Comparison of ENCODE assay signal across 9 cellular contexts in genomic region chr3:69948246-69948862, GRCh38. TPM values are rescaled to one million over a fixed set of nuclear protein-coding genes. Genes with fewer than 3 reads are reported as not detected.
DNase-seq lines count a peak whose midpoint lies in the region; ATAC-seq, FAIRE-seq and TF ChIP-seq lines count a peak whose summit lies in the region.
"Had no signal": no experiment of that assay in that cellular context is flagged by ENCODE, and none has a peak within 500 bp of the region (broad histone marks: within the 10 kb centered on the region; RNA-seq: fewer than 3 reads in every experiment).

No MANE protein-coding gene starts in this region.

- POLR2A ChIA-PET in activated CD4-positive, alpha-beta T cell treated with anti-CD3 and anti-CD28 coated beads for 36 hours (lab: Charles Lee) = no interaction called here

- peak; percentile 39 for DNase-seq in CD1c-positive myeloid dendritic cell (ENCODE audit: extremely low spot score)
- DNase-seq in HL-60 (ENCODE audit: low read depth in 1 of 2, low spot score in 1 of 2) = no peak
- no peak for DNase-seq in upper lobe of left lung
- no peak for DNase-seq in activated CD4-positive, alpha-beta T cell treated with anti-CD3 and anti-CD28 coated beads for 36 hours

- H3K4me3 ChIP-seq in HL-60 (replicated peaks; ENCODE audit: insufficient read depth, low read length) (no peak overlapping the region), WI38 (ENCODE audit: low read depth, low read length) (no peak overlapping the region), upper lobe of left lung (no peak overlapping the region)

- no peak for TF ChIP-seq EP300 in upper lobe of left lung (IDR thresholded peaks at IDR 0.05)

- intact Hi-C loops in activated CD4-positive, alpha-beta T cell treated with anti-CD3 and anti-CD28 coated beads for 36 hours (cut with DNase I, micrococcal nuclease) = loop anchor here in 1 of 2 experiments (5.0 to 10.0 kb wide), 4 partner anchors 264 to 826 kb away; partner anchors contain the start of gene LMOD3

- H3K27me3 ChIP-seq in HL-60 (ENCODE audit: insufficient read depth, poor library complexity, severe bottlenecking) (no peaks in the 10 kb centered on the region), upper lobe of left lung (no peaks in the 10 kb centered on the region)

- CTCF ChIA-PET in activated CD4-positive, alpha-beta T cell treated with anti-CD3 and anti-CD28 coated beads for 36 hours (lab: Charles Lee) = interaction anchor here (1.0 kb wide), 1 partner anchor 110 kb away, joined by 5 read pairs; no protein-coding TSS in a partner anchor

- peaks cover 0 to 14% (median 0%) of the 10 kb centered on the region in 4 donors for H3K36me3 ChIP-seq in upper lobe of left lung

- FAIRE-seq in islet of Langerhans (lab: Jason Lieb, UNC) = peak; percentile 97

- no peak overlapping the region for H3K27ac ChIP-seq in HL-60 (replicated peaks)
- H3K27ac ChIP-seq in upper lobe of left lung = no peak overlapping the region

- TF ChIP-seq POLR2A in upper lobe of left lung (IDR thresholded peaks at IDR 0.05) = no peak
- TF ChIP-seq POLR2A in GM18505 (IDR thresholded peaks at IDR 0.05; ENCODE audit: borderline replicate concordance, extremely low read depth, insufficient read depth, insufficient read length) = no peak

- no peak overlapping the region for H3K4me3 Mint-ChIP-seq in activated CD4-positive, alpha-beta T cell treated with anti-CD3 and anti-CD28 coated beads for 36 hours
- H3K4me3 Mint-ChIP-seq: naive thymus-derived CD4-positive, alpha-beta T cell had no signal

- no peaks in the 10 kb centered on the region for H3K36me3 Mint-ChIP-seq in activated CD4-positive, alpha-beta T cell treated with anti-CD3 and anti-CD28 coated beads for 36 hours (ENCODE audit: low read depth)
- H3K36me3 Mint-ChIP-seq: naive thymus-derived CD4-positive, alpha-beta T cell had no signal

- no peaks in the 10 kb centered on the region for H3K4me1 Mint-ChIP-seq in activated CD4-positive, alpha-beta T cell treated with anti-CD3 and anti-CD28 coated beads for 36 hours
- H3K4me1 Mint-ChIP-seq: naive thymus-derived CD4-positive, alpha-beta T cell had no signal

- H3K4me1 ChIP-seq in upper lobe of left lung = no peaks in the 10 kb centered on the region

- TF ChIP-seq CTCF in HL-60 (IDR thresholded peaks at IDR 0.05; ENCODE audit: insufficient read depth, low read length) (peak; percentile 2), WI38 (IDR thresholded peaks at IDR 0.05; ENCODE audit: low read depth, low read length) (peak; percentile 17; the same call in 1 of the 2 replicates), upper lobe of left lung (IDR thresholded peaks at IDR 0.05) (peak in 5 of 6 experiments; percentile 35 to 48 (median 37))

- no peaks in the 10 kb centered on the region for H3K9me3 Mint-ChIP-seq in activated CD4-positive, alpha-beta T cell treated with anti-CD3 and anti-CD28 coated beads for 36 hours (ENCODE audit: low read depth)
- H3K9me3 Mint-ChIP-seq: naive thymus-derived CD4-positive, alpha-beta T cell had no signal

- peaks cover 2% of the 10 kb centered on the region for H3K27me3 Mint-ChIP-seq in activated CD4-positive, alpha-beta T cell treated with anti-CD3 and anti-CD28 coated beads for 36 hours

- no peak overlapping the region for H3K27ac Mint-ChIP-seq in activated CD4-positive, alpha-beta T cell treated with anti-CD3 and anti-CD28 coated beads for 36 hours
- H3K27ac Mint-ChIP-seq: naive thymus-derived CD4-positive, alpha-beta T cell had no signal

- ATAC-seq in upper lobe of left lung (ENCODE audit: low FRiP score in 2 of 2) (peak in 1 of 2 donors; percentile 47), GM18505 (IDR thresholded peaks at IDR 0.05; ENCODE audit: unreplicated experiment) (no peak), GM19023 (IDR thresholded peaks at IDR 0.05; ENCODE audit: unreplicated experiment) (no peak)
- ATAC-seq in activated CD4-positive, alpha-beta T cell treated with anti-CD3 and anti-CD28 coated beads for 36 hours = no peak
- ATAC-seq: naive thymus-derived CD4-positive, alpha-beta T cell had no signal

- no peaks in the 10 kb centered on the region for H3K9me3 ChIP-seq in upper lobe of left lung

- WGBS in upper lobe of left lung, 2 donors = 11 to 13% methylated on average over 4 of the region's 4 CpGs

RNA-seq across cellular contexts. Expression of gene SAMMSON, which starts 51.2 kb away (rescaled TPM):
- under 1 TPM in 1 of 6 donors, not detected in 5; 0.30 TPM for total RNA-seq in upper lobe of left lung
- not detected for total RNA-seq in activated CD4-positive, alpha-beta T cell treated with anti-CD3 and anti-CD28 coated beads for 36 hours
- total RNA-seq: naive thymus-derived CD4-positive, alpha-beta T cell had no signal
